9 cellular contexts compared by ENCODE assay signal in genomic region chr1:94720091-94720793, GRCh38.
DNase-seq lines count a peak whose midpoint lies in the region; ATAC-seq and TF ChIP-seq lines count a peak whose summit lies in the region.
"Had no signal": no experiment of that assay in that cellular context is flagged by ENCODE, and none has a peak within 500 bp of the region (broad histone marks: within the 10 kb centered on the region; RNA-seq: fewer than 3 reads in every experiment).

No MANE protein-coding gene starts in this region.

- H3K9me3 ChIP-seq in T-helper 17 cell (ENCODE audit: control insufficient read depth, low read length, poor library complexity, severe bottlenecking) (no peaks in the 10 kb centered on the region), uterus (no peaks in the 10 kb centered on the region)
- H3K9me3 ChIP-seq: body of pancreas had no signal

- intact Hi-C loops in uterus (cut with DNase I; ENCODE audit: low total_unique reads), result no loop called here

- no peak for TF ChIP-seq CTCF in uterus (IDR thresholded peaks at IDR 0.05)

- no peak overlapping the region for H3K27ac Mint-ChIP-seq in activated naive CD4-positive, alpha-beta T cell treated with anti-CD3 and anti-CD28 coated beads, Interleukin-2, amount 50 U/mL, for 72 hours
- H3K27ac Mint-ChIP-seq in T-helper 17 cell, result no peak overlapping the region
- peak overlapping the region in 1 of 2 donors; percentile 29 for H3K27ac Mint-ChIP-seq in stimulated activated naive CD8-positive, alpha-beta T cell treated with anti-CD3 and anti-CD28 coated beads, Interleukin-15, amount 100 ng/mL, for 72 hours

- no peak for DNase-seq in activated naive CD4-positive, alpha-beta T cell treated with anti-CD3 and anti-CD28 coated beads, Interleukin-2, amount 50 U/mL, for 72 hours (ENCODE audit: low spot score in 2 of 2)
- no peak for DNase-seq in activated naive CD4-positive, alpha-beta T cell treated with Interleukin-2 at 50 U/mL for 16 hours
- DNase-seq in T-helper 17 cell (no peak), SHP77 treated with DMSO at 0.1 percent for 48 hours (lab: John Stamatoyannopoulos, UW) (no peak), uterus (no peak)
- DNase-seq in stimulated activated naive CD8-positive, alpha-beta T cell treated with anti-CD3 and anti-CD28 coated beads, Interleukin-15, amount 100 ng/mL, for 72 hours, result no peak
- no peak for DNase-seq in stimulated activated CD4-positive, alpha-beta T cell treated with anti-CD3 and anti-CD28 coated beads, Interleukin-4, amount 100 ng/mL, for 1 hour

- TF ChIP-seq POLR2A in uterus (IDR thresholded peaks at IDR 0.05), result no peak

- peaks cover 31% of the 10 kb centered on the region for H3K27me3 Mint-ChIP-seq in T-helper 17 cell
- peaks cover 33% of the 10 kb centered on the region for H3K27me3 Mint-ChIP-seq in stimulated activated naive CD8-positive, alpha-beta T cell treated with anti-CD3 and anti-CD28 coated beads, Interleukin-15, amount 100 ng/mL, for 72 hours

- no peaks in the 10 kb centered on the region for H3K4me1 ChIP-seq in uterus
- H3K4me1 ChIP-seq: body of pancreas had no signal

- ATAC-seq in activated naive CD4-positive, alpha-beta T cell treated with anti-CD3 and anti-CD28 coated beads, Interleukin-2, amount 50 U/mL, for 72 hours, result peak; percentile 37 to 73
- ATAC-seq in HG02970 (IDR thresholded peaks at IDR 0.05; ENCODE audit: low FRiP score, unreplicated experiment), result peak; percentile 96
- peak; percentile 60 for ATAC-seq in T-helper 17 cell
- ATAC-seq in stimulated activated naive CD8-positive, alpha-beta T cell treated with anti-CD3 and anti-CD28 coated beads, Interleukin-15, amount 100 ng/mL, for 72 hours, result peak; percentile 85
- ATAC-seq: body of pancreas had no signal

- no peaks in the 10 kb centered on the region for H3K36me3 Mint-ChIP-seq in activated naive CD4-positive, alpha-beta T cell treated with anti-CD3 and anti-CD28 coated beads, Interleukin-2, amount 50 U/mL, for 72 hours
- H3K36me3 Mint-ChIP-seq in T-helper 17 cell (ENCODE audit: low read depth), result no peaks in the 10 kb centered on the region

- no peaks in the 10 kb centered on the region for H3K27me3 ChIP-seq in uterus
- H3K27me3 ChIP-seq: body of pancreas had no signal

- no peak overlapping the region for H3K27ac ChIP-seq in uterus
- H3K27ac ChIP-seq: body of pancreas had no signal

- H3K4me1 Mint-ChIP-seq in T-helper 17 cell, result peaks cover 3% of the 10 kb centered on the region
- peaks cover 10% of the 10 kb centered on the region for H3K4me1 Mint-ChIP-seq in stimulated activated naive CD8-positive, alpha-beta T cell treated with anti-CD3 and anti-CD28 coated beads, Interleukin-15, amount 100 ng/mL, for 72 hours

- H3K4me3 Mint-ChIP-seq in T-helper 17 cell, result no peak overlapping the region
- H3K4me3 Mint-ChIP-seq in stimulated activated naive CD8-positive, alpha-beta T cell treated with anti-CD3 and anti-CD28 coated beads, Interleukin-15, amount 100 ng/mL, for 72 hours, result no peak overlapping the region

- no peaks in the 10 kb centered on the region for H3K9me3 Mint-ChIP-seq in activated naive CD4-positive, alpha-beta T cell treated with anti-CD3 and anti-CD28 coated beads, Interleukin-2, amount 50 U/mL, for 72 hours
- H3K9me3 Mint-ChIP-seq in stimulated activated naive CD8-positive, alpha-beta T cell treated with anti-CD3 and anti-CD28 coated beads, Interleukin-15, amount 100 ng/mL, for 72 hours, result no peaks in the 10 kb centered on the region

- H3K4me3 ChIP-seq in uterus, result no peak overlapping the region
- H3K4me3 ChIP-seq: body of pancreas had no signal

- no peaks in the 10 kb centered on the region for H3K36me3 ChIP-seq in uterus
